Comparison of ENCODE assay signal across 9 cellular contexts in the genomic region with DNA sequence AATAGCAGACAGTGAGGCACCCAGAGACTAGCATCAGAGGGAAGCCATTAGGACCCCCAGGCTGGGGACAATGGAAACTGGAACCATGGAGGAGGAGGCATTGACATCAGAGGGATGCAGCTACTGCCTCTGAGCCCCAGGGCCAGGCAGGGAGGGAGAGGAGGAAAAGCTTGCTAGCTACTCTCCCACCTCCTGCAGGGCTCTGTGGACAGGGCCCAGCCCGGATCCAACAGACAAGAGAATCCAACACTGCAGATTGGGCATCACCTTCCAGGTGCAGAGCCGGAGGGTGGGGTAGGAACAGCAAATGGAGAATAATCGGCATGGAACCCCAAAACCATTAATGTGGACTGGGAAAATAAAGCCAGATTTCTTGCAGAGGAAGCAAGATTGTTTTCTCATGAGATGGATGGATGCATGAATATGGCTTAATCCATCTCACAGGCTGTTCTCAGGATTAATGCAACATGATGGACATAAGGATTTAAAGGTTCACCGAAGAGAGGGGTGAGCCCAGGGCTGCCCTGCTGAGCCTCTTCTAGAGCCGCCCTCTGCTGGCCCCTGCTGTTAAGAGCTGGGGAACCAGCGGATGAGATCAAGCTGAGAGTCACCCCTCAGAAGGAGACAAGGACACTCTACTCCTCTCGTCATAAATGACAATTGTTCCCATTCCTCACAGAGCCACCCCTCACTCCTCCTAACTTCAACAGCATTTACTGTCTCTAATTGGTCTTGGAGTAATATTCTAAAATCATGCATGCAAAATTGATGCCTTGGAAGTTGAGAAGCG.
A peak's percentile ranks its signal among the peaks of the same experiment; 100 is the strongest.
DNase-seq lines count a peak whose midpoint lies in the region; ATAC-seq and TF ChIP-seq lines count a peak whose summit lies in the region.
"Had no signal": no experiment of that assay in that cellular context is flagged by ENCODE, and none has a peak within 500 bp of the region (broad histone marks: within the 10 kb centered on the region; RNA-seq: fewer than 3 reads in every experiment).

No MANE protein-coding gene starts in this region.

- H3K4me3 ChIP-seq in DOHH2 (ENCODE audit: low read length), result no peak overlapping the region
- no peak overlapping the region for H3K4me3 ChIP-seq in LNCaP clone FGC (ENCODE audit: low read depth, low read length)

- no peaks in the 10 kb centered on the region for H3K36me3 ChIP-seq in DOHH2 (ENCODE audit: control insufficient read depth, low read length)

- no peak overlapping the region for H3K27ac Mint-ChIP-seq in memory B cell
- H3K27ac Mint-ChIP-seq: dendritic cell treated with granulocyte-macrophage colony-stimulating factor and Interleukin-4, amounts not matched to agents 40 ng/mL and 50 ng/mL, for 4 days had no signal

- H3K79me2 ChIP-seq in DOHH2 (ENCODE audit: control insufficient read depth, low read length), result no peaks in the 10 kb centered on the region

- no peaks in the 10 kb centered on the region for H4K20me1 ChIP-seq in DOHH2 (ENCODE audit: control insufficient read depth, insufficient read depth, low read depth, low read length)

- H3K9me2 ChIP-seq in DOHH2 (replicated peaks; ENCODE audit: control insufficient read depth, low read length), result no peaks in the 10 kb centered on the region

- H3K27me3 Mint-ChIP-seq in memory B cell, result peaks cover 12% of the 10 kb centered on the region

- H3K36me3 Mint-ChIP-seq in memory B cell, result no peaks in the 10 kb centered on the region

- H3K27ac ChIP-seq in DOHH2 (ENCODE audit: low read depth, low read length), result no peak overlapping the region

- H3K4me1 ChIP-seq in DOHH2 (ENCODE audit: control insufficient read depth, low read length), result no peaks in the 10 kb centered on the region

- H3F3A ChIP-seq in DOHH2 (ENCODE audit: control insufficient read depth, insufficient read depth), result no peaks in the 10 kb centered on the region

- ATAC-seq in memory B cell (ENCODE audit: low read depth) (peak; percentile 32), HG02623 (IDR thresholded peaks at IDR 0.05; ENCODE audit: unreplicated experiment) (no peak), GM19467 (IDR thresholded peaks at IDR 0.05; ENCODE audit: unreplicated experiment) (no peak), GM21515 (IDR thresholded peaks at IDR 0.05; ENCODE audit: unreplicated experiment) (no peak)

- no peak overlapping the region for H3K4me2 ChIP-seq in DOHH2 (ENCODE audit: low read length)

- H3K4me1 Mint-ChIP-seq in memory B cell, result no peaks in the 10 kb centered on the region

- H3K4me3 Mint-ChIP-seq in memory B cell, result no peak overlapping the region
- H3K4me3 Mint-ChIP-seq: dendritic cell treated with granulocyte-macrophage colony-stimulating factor and Interleukin-4, amounts not matched to agents 40 ng/mL and 50 ng/mL, for 4 days had no signal

- DNase-seq in LNCaP clone FGC (ENCODE audit: low read depth) (no peak), amniotic epithelial cell (ENCODE audit: low read depth) (peak; percentile 33), memory B cell (ENCODE audit: low spot score in 2 of 2) (no peak), OCI-M2 (lab: John Stamatoyannopoulos, UW; ENCODE audit: unreplicated experiment) (no peak)

- peaks cover 35% of the 10 kb centered on the region for H3K27me3 ChIP-seq in DOHH2 (ENCODE audit: control insufficient read depth, low read length)

- H3K9me3 Mint-ChIP-seq in memory B cell, result no peaks in the 10 kb centered on the region
- H3K9me3 Mint-ChIP-seq: dendritic cell treated with granulocyte-macrophage colony-stimulating factor and Interleukin-4, amounts not matched to agents 40 ng/mL and 50 ng/mL, for 4 days had no signal

- TF ChIP-seq CTCF in DOHH2 (IDR thresholded peaks at IDR 0.05; ENCODE audit: low read depth, low read length, poor library complexity, severe bottlenecking), result peak; percentile 54
- peak; percentile 54 for TF ChIP-seq CTCF in LNCaP clone FGC (IDR thresholded peaks at IDR 0.05; ENCODE audit: control insufficient read depth, extremely low read depth, insufficient read depth)

- no peaks in the 10 kb centered on the region for H3K9me3 ChIP-seq in DOHH2 (ENCODE audit: control insufficient read depth, insufficient read depth, low read length)
